ENCODE assay signal across 16 cellular contexts in genomic region chr19:10998045-10998533, GRCh38. TPM values are rescaled to one million over a fixed set of nuclear protein-coding genes. Genes with fewer than 3 reads are reported as not detected.
DNase-seq lines count a peak whose midpoint lies in the region; ATAC-seq, FAIRE-seq and TF ChIP-seq lines count a peak whose summit lies in the region.
"Had no signal": no experiment of that assay in that cellular context is flagged by ENCODE, and none has a peak within 500 bp of the region (broad histone marks: within the 10 kb centered on the region; RNA-seq: fewer than 3 reads in every experiment).

No MANE protein-coding gene starts in this region.

- no peaks in the 10 kb centered on the region for H3K4me1 Mint-ChIP-seq in glutamatergic neuron (ENCODE audit: low read depth, unreplicated experiment)
- no peaks in the 10 kb centered on the region for H3K4me1 Mint-ChIP-seq in activated naive CD8-positive, alpha-beta T cell treated with anti-CD3 and anti-CD28 coated beads for 36 hours

- H3K4me1 ChIP-seq in adipocyte (ENCODE audit: control insufficient read depth, insufficient read depth, low read length), result peaks cover 9% of the 10 kb centered on the region
- no peaks in the 10 kb centered on the region for H3K4me1 ChIP-seq in small intestine (ENCODE audit: control insufficient read depth in 2 of 2, insufficient read depth in 1 of 2, low read depth in 1 of 2, low read length in 1 of 2)
- H3K4me1 ChIP-seq: ascending aorta, gastrocnemius medialis had no signal

- H3K36me3 Mint-ChIP-seq in glutamatergic neuron (ENCODE audit: unreplicated experiment), result peaks cover 4% of the 10 kb centered on the region
- peaks cover 23% of the 10 kb centered on the region for H3K36me3 Mint-ChIP-seq in activated naive CD8-positive, alpha-beta T cell treated with anti-CD3 and anti-CD28 coated beads for 36 hours

- no peak overlapping the region for H3K9ac ChIP-seq in adipocyte (ENCODE audit: low read length)

- FAIRE-seq in small intestine (lab: Jason Lieb, UNC), result no peak

- no peak for TF ChIP-seq CTCF in glutamatergic neuron (IDR thresholded peaks at IDR 0.05; ENCODE audit: partially characterized antibody, unreplicated experiment)

- peaks cover 9% of the 10 kb centered on the region for H3K27me3 Mint-ChIP-seq in glutamatergic neuron (ENCODE audit: unreplicated experiment)
- no peaks in the 10 kb centered on the region for H3K27me3 Mint-ChIP-seq in activated naive CD8-positive, alpha-beta T cell treated with anti-CD3 and anti-CD28 coated beads for 36 hours

- H3K9me3 ChIP-seq in adipocyte (ENCODE audit: control insufficient read depth, low read length) (no peaks in the 10 kb centered on the region), small intestine (ENCODE audit: control insufficient read depth, low read depth) (no peaks in the 10 kb centered on the region)
- H3K9me3 ChIP-seq: ascending aorta, gastrocnemius medialis had no signal

- no peak overlapping the region for H3K27ac ChIP-seq in small intestine (ENCODE audit: low read depth in 1 of 2, low read length in 1 of 2)
- H3K27ac ChIP-seq: ascending aorta, C4-2B had no signal

- ATAC-seq in GM18909 (IDR thresholded peaks at IDR 0.05; ENCODE audit: poor library complexity, unreplicated experiment) (no peak), HG02588 (IDR thresholded peaks at IDR 0.05; ENCODE audit: unreplicated experiment) (no peak)
- ATAC-seq: Panc1 had no signal

- no peak overlapping the region for H3K4me3 ChIP-seq in adipocyte (ENCODE audit: low read length)
- H3K4me3 ChIP-seq in small intestine (ENCODE audit: low read depth in 1 of 2, low read length in 2 of 2), result no peak overlapping the region
- H3K4me3 ChIP-seq: ascending aorta, gastrocnemius medialis had no signal

- H3K27me3 ChIP-seq in adipocyte (replicated peaks; ENCODE audit: control insufficient read depth, insufficient read depth, low read length), result no peaks in the 10 kb centered on the region
- H3K27me3 ChIP-seq in small intestine (ENCODE audit: control insufficient read depth in 2 of 2, insufficient read depth in 2 of 2, low read length in 2 of 2), result no peaks in the 10 kb centered on the region
- H3K27me3 ChIP-seq: ascending aorta, gastrocnemius medialis had no signal

- H3K4me3 Mint-ChIP-seq in glutamatergic neuron (ENCODE audit: unreplicated experiment), result no peak overlapping the region
- H3K4me3 Mint-ChIP-seq in activated naive CD8-positive, alpha-beta T cell treated with anti-CD3 and anti-CD28 coated beads for 36 hours, result no peak overlapping the region
- H3K4me3 Mint-ChIP-seq: activated T-helper 1 cell treated with anti-CD3 and anti-CD28 coated beads, Interleukin-12 subunit alpha, Interleukin-12 subunit beta, Interleukin-2, Interleukin-4 antibody, amounts not matched to agents 30 ng/mL and 10 ng/mL and 1 ng/mL, durations not matched to agents 14 hours and 24 hours and 36 hours; T-helper 1 cell treated with Interleukin-12 subunit alpha and Interleukin-12 subunit beta and Interleukin-4 antibody, amounts not matched to agents 30 μg/mL and 1 μg/mL, for 36 hours had no signal

- DNase-seq in LHCN-M2 (ENCODE audit: low read depth) (peak; percentile 77), adipocyte (ENCODE audit: low read depth) (peak; percentile 7), glutamatergic neuron (no peak), small intestine (peak; percentile 84)
- no peak for DNase-seq in activated naive CD8-positive, alpha-beta T cell treated with anti-CD3 and anti-CD28 coated beads for 36 hours
- DNase-seq: activated CD4-positive, alpha-beta T cell treated with anti-CD3 and anti-CD28 coated beads for 48 hours; NCI-H1417; stimulated activated CD4-positive, alpha-beta T cell treated with anti-CD3 and anti-CD28 coated beads, Interleukin-2, amount 100 ng/mL, for 48 hours had no signal

- H3K36me3 ChIP-seq in adipocyte (ENCODE audit: control insufficient read depth, insufficient read depth, low read length, severe bottlenecking) (peaks cover 61% of the 10 kb centered on the region), small intestine (ENCODE audit: control insufficient read depth in 2 of 2, insufficient read depth in 2 of 2, low read length in 2 of 2) (peaks cover 3 to 18% of the 10 kb centered on the region in 2 donors)

- H3K27ac Mint-ChIP-seq in glutamatergic neuron (ENCODE audit: unreplicated experiment), result peak overlapping the region; percentile 25
- no peak overlapping the region for H3K27ac Mint-ChIP-seq in activated naive CD8-positive, alpha-beta T cell treated with anti-CD3 and anti-CD28 coated beads for 36 hours
- H3K27ac Mint-ChIP-seq: activated T-helper 1 cell treated with anti-CD3 and anti-CD28 coated beads, Interleukin-12 subunit alpha, Interleukin-12 subunit beta, Interleukin-2, Interleukin-4 antibody, amounts not matched to agents 30 ng/mL and 10 ng/mL and 1 ng/mL, durations not matched to agents 14 hours and 24 hours and 36 hours; T-helper 1 cell treated with Interleukin-12 subunit alpha and Interleukin-12 subunit beta and Interleukin-4 antibody, amounts not matched to agents 30 μg/mL and 1 μg/mL, for 36 hours had no signal

- WGBS in small intestine, 3 donors, result 34 to 58% (median 57%) methylated on average over 6 of the region's 6 CpGs

- H3K9me3 Mint-ChIP-seq in glutamatergic neuron (ENCODE audit: unreplicated experiment), result peaks cover 10% of the 10 kb centered on the region
- no peaks in the 10 kb centered on the region for H3K9me3 Mint-ChIP-seq in activated naive CD8-positive, alpha-beta T cell treated with anti-CD3 and anti-CD28 coated beads for 36 hours
- H3K9me3 Mint-ChIP-seq: activated T-helper 1 cell treated with anti-CD3 and anti-CD28 coated beads, Interleukin-12 subunit alpha, Interleukin-12 subunit beta, Interleukin-2, Interleukin-4 antibody, amounts not matched to agents 30 ng/mL and 10 ng/mL and 1 ng/mL, durations not matched to agents 14 hours and 24 hours and 36 hours; T-helper 1 cell treated with Interleukin-12 subunit alpha and Interleukin-12 subunit beta and Interleukin-4 antibody, amounts not matched to agents 30 μg/mL and 1 μg/mL, for 36 hours had no signal

RNA-seq across cellular contexts. Expression of gene SMARCA4, which starts 37.3 kb away (rescaled TPM):
- total RNA-seq in LHCN-M2 (2014; rRNA removed) (105 and 108 TPM in 2 replicates), glutamatergic neuron (ENCODE audit: unreplicated experiment) (513 TPM)
- 106 TPM for polyA plus RNA-seq in LHCN-M2 (2012)
- polyA plus RNA-seq in small intestine, result 10 to 100 TPM; 54.6 to 70.0 (median 62.3) TPM
- 100 to 1,000 TPM; 108 to 109 TPM for total RNA-seq in activated naive CD8-positive, alpha-beta T cell treated with anti-CD3 and anti-CD28 coated beads for 36 hours

Comparison
In these comparisons a context has a peak if more than half of its experiments do, and no peak if none do; other contexts are left out.
1. DNase-seq: peak in LHCN-M2 (single experiment), adipocyte (single experiment) and small intestine (single experiment); none in glutamatergic neuron (single experiment) and activated naive CD8-positive, alpha-beta T cell treated with anti-CD3 and anti-CD28 coated beads for 36 hours (single experiment).